Comparison of ENCODE assay signal across 20 cellular contexts in the genomic region with DNA sequence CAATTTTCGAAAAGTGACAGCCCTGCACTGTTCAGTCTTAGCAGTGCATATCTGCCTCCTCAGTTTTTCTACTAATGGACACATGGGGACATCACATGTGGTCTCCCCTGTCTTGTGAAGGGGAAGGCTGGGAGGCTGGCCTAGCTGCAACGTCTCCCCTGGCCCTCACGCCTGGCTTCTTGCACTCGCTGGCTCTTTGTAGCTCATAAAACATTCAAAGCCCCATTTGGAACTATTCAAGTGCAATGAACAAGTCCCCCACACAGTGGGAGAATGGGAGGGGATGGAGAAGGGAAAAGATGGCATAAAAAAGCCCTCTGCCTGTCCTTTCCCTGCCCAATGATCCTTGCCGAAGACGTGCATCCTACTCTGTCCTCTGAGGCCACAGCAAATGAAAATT.
DNase-seq lines count a peak whose midpoint lies in the region; ATAC-seq, FAIRE-seq and TF ChIP-seq lines count a peak whose summit lies in the region.
"Had no signal": no experiment of that assay in that cellular context is flagged by ENCODE, and none has a peak within 500 bp of the region (broad histone marks: within the 10 kb centered on the region; RNA-seq: fewer than 3 reads in every experiment).

No MANE protein-coding gene starts in this region.

- TF ChIP-seq EP300 in HepG2 (IDR thresholded peaks at IDR 0.05; ENCODE audit: low read depth in 2 of 2, low read length in 2 of 2) (no peak), HepG2 (CRISPR knock-in tag; IDR thresholded peaks at IDR 0.05; ENCODE audit: borderline replicate concordance) (no peak)

- TF ChIP-seq RAD21 in liver (IDR thresholded peaks at IDR 0.05) (no peak), HepG2 (CRISPR knock-in tag; IDR thresholded peaks at IDR 0.05) (no peak)

- CTCF ChIA-PET in HepG2 (lab: Yijun Ruan, JAX; ENCODE audit: low intra/inter-chr PET ratio, low total read pairs) (no interaction called here), RWPE1 (lab: Yijun Ruan, JAX) (interaction anchor here (0.7 kb wide), 2 partner anchors 384 to 734 kb away, joined by 3 to 4 read pairs; no protein-coding TSS in a partner anchor)

- no peak for TF ChIP-seq POLR2A in HepG2 (IDR thresholded peaks at IDR 0.05; ENCODE audit: insufficient read depth in 1 of 2, low read depth in 2 of 2, low read length in 2 of 2)

- no peak overlapping the region for H3K4me3 ChIP-seq in liver (ENCODE audit: low read depth in 1 of 3, low read length in 3 of 3)
- H3K4me3 ChIP-seq in HepG2 (replicated peaks in 1 of 3; ENCODE audit: insufficient read depth in 1 of 3, low read depth in 2 of 3, low read length in 3 of 3) = no peak overlapping the region
- H3K4me3 ChIP-seq: A549, GM23248, HAP-1 had no signal

- POLR2A ChIA-PET in HepG2 (lab: Yijun Ruan, JAX) (no interaction called here), RWPE1 (lab: Yijun Ruan, JAX; ENCODE audit: low non-redundant PET) (no interaction called here)

- no peaks in the 10 kb centered on the region for H4K20me1 ChIP-seq in HepG2 (ENCODE audit: insufficient read depth, low read length)

- H3K9ac ChIP-seq in liver (ENCODE audit: low read depth in 1 of 2, low read length in 2 of 2) (no peak overlapping the region), HepG2 (ENCODE audit: insufficient read depth, low read depth, low read length) (no peak overlapping the region)
- H3K9ac ChIP-seq: GM23248 had no signal

- FAIRE-seq in HepG2 (lab: Jason Lieb, UNC) = no peak
- FAIRE-seq: A549, D721Med, G401.6, GM12892, GM18507 had no signal

- no peak for ATAC-seq in HepG2
- ATAC-seq in sciatic nerve = no peak
- ATAC-seq: A549 had no signal

- peaks cover 9 to 36% (median 26%) of the 10 kb centered on the region in 4 donors for H3K4me1 ChIP-seq in liver (ENCODE audit: control insufficient read depth in 4 of 4, insufficient read depth in 4 of 4, low read length in 3 of 4)
- no peaks in the 10 kb centered on the region for H3K4me1 ChIP-seq in HepG2 (ENCODE audit: insufficient read depth, low read length)
- H3K4me1 ChIP-seq: A549, Caco-2, HAP-1 had no signal

- WGBS in liver = 92% methylated on average over 6 of the region's 6 CpGs
- WGBS in HepG2 (ENCODE audit: low lambda C conversion rate) = 44% methylated on average over 6 of the region's 6 CpGs

- no peak overlapping the region for H3K4me2 ChIP-seq in HepG2 (ENCODE audit: low read depth, low read length)
- H3K4me2 ChIP-seq: A549 had no signal

- BruUV-seq in HepG2 (replicated peaks; lab: Mats Ljungman, UMichigan) = no TSS peak

- intact Hi-C loops in HepG2 (cut with micrococcal nuclease; ENCODE audit: unreplicated experiment) = no loop called here
- intact Hi-C loops in sciatic nerve (cut with DNase I) = no loop called here

- peaks cover 0 to 2% (median 0%) of the 10 kb centered on the region in 4 donors for H3K36me3 ChIP-seq in liver (ENCODE audit: control insufficient read depth in 4 of 4, insufficient read depth in 3 of 4, low read depth in 1 of 4, low read length in 3 of 4)
- H3K36me3 ChIP-seq in HepG2 (replicated peaks in 1 of 2; ENCODE audit: control insufficient read depth in 1 of 2, insufficient read depth in 2 of 2, low read length in 2 of 2) = no peaks in the 10 kb centered on the region
- H3K36me3 ChIP-seq: HAP-1 had no signal

- DNase-seq in HepG2 (ENCODE audit: low spot score) (no peak), medulla oblongata (ENCODE audit: extremely low spot score) (peak; percentile 58), sciatic nerve (ENCODE audit: low spot score) (no peak), GF-D8 (lab: John Stamatoyannopoulos, UW) (no peak), RWPE1 (ENCODE audit: low spot score) (no peak)
- DNase-seq: AML-193; Caco-2; CD4-positive, alpha-beta T cell; GM23248 had no signal

- H3K79me2 ChIP-seq in HepG2 (ENCODE audit: insufficient read depth, low read length) = no peaks in the 10 kb centered on the region

- in situ Hi-C loops in HepG2 (cut with HindIII; ENCODE audit: extremely low pct_ligation_motif_present, low pct_unique_long_range_greater_than_20kb) = no loop called here

- H3K9me3 ChIP-seq in liver (ENCODE audit: control insufficient read depth in 4 of 4, low read length in 3 of 4) (no peaks in the 10 kb centered on the region), HepG2 (ENCODE audit: low read length) (no peaks in the 10 kb centered on the region)
- H3K9me3 ChIP-seq: A549, Caco-2, HAP-1 had no signal

- H2AFZ ChIP-seq in HepG2 (ENCODE audit: low read length) = no peak overlapping the region
- H2AFZ ChIP-seq: GM23248 had no signal

- peak overlapping the region; percentile 44 to 52 for H3K27ac ChIP-seq in liver (ENCODE audit: low read depth in 1 of 2, low read length in 2 of 2)
- no peak overlapping the region for H3K27ac ChIP-seq in HepG2 (ENCODE audit: extremely low read length, insufficient read depth, low read length)
- peak overlapping the region; percentile 34 for H3K27ac ChIP-seq in temporal lobe (ENCODE audit: low read depth, low read length)
- no peak overlapping the region for H3K27ac ChIP-seq in RWPE1
- H3K27ac ChIP-seq: 22Rv1, A549, C4-2B, GM23248, HL-60 had no signal

- no peak for TF ChIP-seq CTCF in liver (IDR thresholded peaks at IDR 0.05; ENCODE audit: low read depth, low read length, missing input control)
- no peak for TF ChIP-seq CTCF in HepG2 (CRISPR knock-in tag; IDR thresholded peaks at IDR 0.05)
- no peak for TF ChIP-seq CTCF in RWPE1 (conservative IDR thresholded peaks at IDR 0.05; ENCODE audit: low read depth)

- no peaks in the 10 kb centered on the region for H3K27me3 ChIP-seq in liver (ENCODE audit: control insufficient read depth in 4 of 4, insufficient read depth in 4 of 4, low read length in 3 of 4)
- peaks cover 0 to 16% of the 10 kb centered on the region in 2 experiments; a peak in 2 of 5 replicates for H3K27me3 ChIP-seq in HepG2 (ENCODE audit: control insufficient read depth in 1 of 2, insufficient read depth in 2 of 2, low read length in 2 of 2)

TF ChIP-seq in liver, 16 proteins besides CTCF, POLR2A, EP300 and RAD21 (continues in another document):
- TF ChIP-seq FOXA1 (IDR thresholded peaks at IDR 0.05) (no peak), FOXA2 (IDR thresholded peaks at IDR 0.05) (no peak), JUND (IDR thresholded peaks at IDR 0.05) (no peak), RXRA (IDR thresholded peaks at IDR 0.05) (no peak), GABPA (IDR thresholded peaks at IDR 0.05 in 1 of 2, conservative IDR thresholded peaks at IDR 0.05 in 1 of 2) (no peak), SP1 (IDR thresholded peaks at IDR 0.05) (no peak), HNF4A (conservative IDR thresholded peaks at IDR 0.05) (no peak), YY1 (IDR thresholded peaks at IDR 0.05) (no peak)
- TF ChIP-seq, protein P1, sequence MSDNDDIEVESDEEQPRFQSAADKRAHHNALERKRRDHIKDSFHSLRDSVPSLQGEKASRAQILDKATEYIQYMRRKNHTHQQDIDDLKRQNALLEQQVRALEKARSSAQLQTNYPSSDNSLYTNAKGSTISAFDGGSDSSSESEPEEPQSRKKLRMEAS (IDR thresholded peaks at IDR 0.05) = no peak
- TF ChIP-seq, protein P2, sequence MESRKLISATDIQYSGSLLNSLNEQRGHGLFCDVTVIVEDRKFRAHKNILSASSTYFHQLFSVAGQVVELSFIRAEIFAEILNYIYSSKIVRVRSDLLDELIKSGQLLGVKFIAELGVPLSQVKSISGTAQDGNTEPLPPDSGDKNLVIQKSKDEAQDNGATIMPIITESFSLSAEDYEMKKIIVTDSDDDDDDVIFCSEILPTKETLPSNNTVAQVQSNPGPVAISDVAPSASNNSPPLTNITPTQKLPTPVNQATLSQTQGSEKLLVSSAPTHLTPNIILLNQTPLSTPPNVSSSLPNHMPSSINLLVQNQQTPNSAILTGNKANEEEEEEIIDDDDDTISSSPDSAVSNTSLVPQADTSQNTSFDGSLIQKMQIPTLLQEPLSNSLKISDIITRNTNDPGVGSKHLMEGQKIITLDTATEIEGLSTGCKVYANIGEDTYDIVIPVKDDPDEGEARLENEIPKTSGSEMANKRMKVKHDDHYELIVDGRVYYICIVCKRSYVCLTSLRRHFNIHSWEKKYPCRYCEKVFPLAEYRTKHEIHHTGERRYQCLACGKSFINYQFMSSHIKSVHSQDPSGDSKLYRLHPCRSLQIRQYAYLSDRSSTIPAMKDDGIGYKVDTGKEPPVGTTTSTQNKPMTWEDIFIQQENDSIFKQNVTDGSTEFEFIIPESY (IDR thresholded peaks at IDR 0.05) = no peak

TF ChIP-seq in HepG2, 621 proteins besides CTCF, POLR2A, EP300 and RAD21 (continues in another document):
- TF ChIP-seq THAP11 (CRISPR knock-in tag; IDR thresholded peaks at IDR 0.05) (no peak), REPIN1 (CRISPR knock-in tag; IDR thresholded peaks at IDR 0.05; ENCODE audit: borderline replicate concordance, low read depth) (no peak), ZNF589 (CRISPR knock-in tag; conservative IDR thresholded peaks at IDR 0.05) (no peak), ZBTB7A (CRISPR knock-in tag; IDR thresholded peaks at IDR 0.05) (no peak), GFI1 (CRISPR knock-in tag; IDR thresholded peaks at IDR 0.05; ENCODE audit: borderline replicate concordance) (no peak), MLLT10 (CRISPR knock-in tag; IDR thresholded peaks at IDR 0.05) (no peak), SOX6 (IDR thresholded peaks at IDR 0.05) (no peak), SOX6 (CRISPR knock-in tag; IDR thresholded peaks at IDR 0.05) (no peak), LCORL (IDR thresholded peaks at IDR 0.05) (no peak), LCORL (CRISPR knock-in tag; IDR thresholded peaks at IDR 0.05) (no peak), ZNF746 (CRISPR knock-in tag; IDR thresholded peaks at IDR 0.05) (no peak), CHD4 (IDR thresholded peaks at IDR 0.05; ENCODE audit: borderline replicate concordance, low read length) (no peak), ZNF878 (CRISPR knock-in tag; IDR thresholded peaks at IDR 0.05) (no peak), MED1 (CRISPR knock-in tag; IDR thresholded peaks at IDR 0.05) (no peak), ZBTB20 (CRISPR knock-in tag; IDR thresholded peaks at IDR 0.05; ENCODE audit: borderline replicate concordance, low read depth) (no peak), ZNF274 (CRISPR knock-in tag; IDR thresholded peaks at IDR 0.05) (no peak)
- TF ChIP-seq, protein P3, sequence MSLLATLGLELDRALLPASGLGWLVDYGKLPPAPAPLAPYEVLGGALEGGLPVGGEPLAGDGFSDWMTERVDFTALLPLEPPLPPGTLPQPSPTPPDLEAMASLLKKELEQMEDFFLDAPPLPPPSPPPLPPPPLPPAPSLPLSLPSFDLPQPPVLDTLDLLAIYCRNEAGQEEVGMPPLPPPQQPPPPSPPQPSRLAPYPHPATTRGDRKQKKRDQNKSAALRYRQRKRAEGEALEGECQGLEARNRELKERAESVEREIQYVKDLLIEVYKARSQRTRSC (CRISPR knock-in tag; IDR thresholded peaks at IDR 0.05; ENCODE audit: low read depth) = no peak

Comparison
In these comparisons a context has a peak if more than half of its experiments do, and no peak if none do; other contexts are left out.
1. H3K27ac ChIP-seq: peak in liver (2 of 2) and temporal lobe (single experiment); none in HepG2 (single experiment) and RWPE1 (single experiment).